ENCODE assay signal across 19 cellular contexts in genomic region chr9:95820076-95820475, GRCh38.
"Had no signal": no experiment of that assay in that cellular context is flagged by ENCODE, and none has a peak within 500 bp of the region (broad histone marks: within the 10 kb centered on the region; RNA-seq: fewer than 3 reads in every experiment).

No MANE protein-coding gene starts in this region.

- H3K4me1 ChIP-seq: colonic mucosa, gastrocnemius medialis, parathyroid adenoma had no signal

- H3K27me3 ChIP-seq: colonic mucosa, gastrocnemius medialis, neutrophil, upper lobe of right lung had no signal

- H3K27ac Mint-ChIP-seq: activated naive CD4-positive, alpha-beta T cell treated with anti-CD3 and anti-CD28 coated beads for 36 hours; activated naive CD8-positive, alpha-beta T cell treated with anti-CD3 and anti-CD28 coated beads, Interleukin-2, amount 10 ng/mL, durations not matched to agents 7 days and 5 days; nephron had no signal

- H3K9me3 ChIP-seq: colonic mucosa, gastrocnemius medialis, neutrophil, upper lobe of right lung had no signal

- H3K9me3 Mint-ChIP-seq: activated naive CD4-positive, alpha-beta T cell treated with anti-CD3 and anti-CD28 coated beads for 36 hours; nephron had no signal

- H3K36me3 ChIP-seq: colonic mucosa, gastrocnemius medialis, neutrophil, upper lobe of right lung had no signal

- H3K4me3 ChIP-seq: colonic mucosa, gastrocnemius medialis, upper lobe of right lung had no signal

- H3K4me3 Mint-ChIP-seq: activated naive CD4-positive, alpha-beta T cell treated with anti-CD3 and anti-CD28 coated beads for 36 hours; activated naive CD8-positive, alpha-beta T cell treated with anti-CD3 and anti-CD28 coated beads, Interleukin-2, amount 10 ng/mL, durations not matched to agents 7 days and 5 days; nephron had no signal

- ATAC-seq: gastrocnemius medialis; left ventricle myocardium superior; right cardiac atrium; stimulated activated naive CD8-positive, alpha-beta T cell treated with anti-CD3 and anti-CD28 coated beads, Interleukin-15, Interleukin-2, amounts not matched to agents 100 U/mL and 50 U/mL, for 24 hours had no signal

- H3K9ac ChIP-seq: parathyroid adenoma had no signal

- DNase-seq: activated CD4-positive, alpha-beta T cell treated with anti-CD3 and anti-CD28 coated beads, Interleukin-2, amount 50 U/mL, for 4 hours; activated naive CD4-positive, alpha-beta T cell treated with anti-CD3 and anti-CD28 coated beads for 36 hours; activated naive CD8-positive, alpha-beta T cell treated with anti-CD3 and anti-CD28 coated beads, Interleukin-2, amount 10 ng/mL, durations not matched to agents 7 days and 5 days; activated T-cell treated with anti-CD3 and anti-CD28 coated beads, Interleukin-2, amount 50 U/mL, for 48 hours; amniotic stem cell; colonic mucosa; gastrocnemius medialis; head of caudate nucleus; hypothalamus; left ventricle myocardium superior; mammary epithelial cell; right cardiac atrium; stimulated activated CD4-positive, alpha-beta T cell treated with anti-CD3 and anti-CD28 coated beads, Interleukin-4, amount 100 ng/mL, for 24 hours; stimulated activated naive CD8-positive, alpha-beta T cell treated with anti-CD3 and anti-CD28 coated beads, Interleukin-15, Interleukin-2, amounts not matched to agents 100 U/mL and 50 U/mL, for 24 hours; upper lobe of right lung had no signal

- H2AFZ ChIP-seq: parathyroid adenoma had no signal

- H3K27ac ChIP-seq: colonic mucosa, epithelial cell of prostate, gastrocnemius medialis, neutrophil, parathyroid adenoma, upper lobe of right lung had no signal
